Comparison of ENCODE assay signal across 28 cellular contexts in genomic region chr10:104802941-104803340, GRCh38.
"Had no signal": no experiment of that assay in that cellular context is flagged by ENCODE, and none has a peak within 500 bp of the region (broad histone marks: within the 10 kb centered on the region; RNA-seq: fewer than 3 reads in every experiment).

No MANE protein-coding gene starts in this region.

- H3K4me1 ChIP-seq: ascending aorta, breast epithelium, colonic mucosa, esophagus squamous epithelium, gastroesophageal sphincter had no signal

- H3K27ac ChIP-seq: ascending aorta, breast epithelium, cardiac muscle cell, colonic mucosa, epithelial cell of prostate, esophagus squamous epithelium, gastroesophageal sphincter, WERI-Rb-1 had no signal

- H3K4me3 ChIP-seq: ascending aorta, breast epithelium, cardiac muscle cell, colonic mucosa, esophagus squamous epithelium, gastroesophageal sphincter had no signal

- H3K27me3 ChIP-seq: ascending aorta, breast epithelium, cardiac muscle cell, colonic mucosa, esophagus squamous epithelium, gastroesophageal sphincter had no signal

- H3K36me3 ChIP-seq: ascending aorta, breast epithelium, cardiac muscle cell, colonic mucosa, esophagus squamous epithelium, gastroesophageal sphincter, WERI-Rb-1 had no signal

- DNase-seq: activated B cell treated with CpG ODN at 0.5 μM for 24 hours; activated CD4-positive, alpha-beta T cell treated with anti-CD3 and anti-CD28 coated beads for 48 hours; activated CD4-positive, alpha-beta T cell treated with anti-CD3 and anti-CD28 coated beads, Interleukin-2, amount 50 U/mL, for 1 hour; activated CD4-positive, alpha-beta T cell treated with anti-CD3 and anti-CD28 coated beads, Interleukin-2, amount 50 U/mL, for 48 hours; activated CD8-positive, alpha-beta memory T cell treated with anti-CD3 and anti-CD28 coated beads for 24 hours; activated CD8-positive, alpha-beta T cell treated with anti-CD3 and anti-CD28 coated beads for 36 hours; activated effector memory CD4-positive, alpha-beta T cell treated with anti-CD3 and anti-CD28 coated beads, Interleukin-2, amount 50 U/mL, for 16 hours; activated naive CD4-positive, alpha-beta T cell; activated naive CD4-positive, alpha-beta T cell treated with anti-CD3 and anti-CD28 coated beads, Interleukin-2, amount 10 ng/mL, durations not matched to agents 7 days and 5 days; activated naive CD8-positive, alpha-beta T cell treated with anti-CD3 and anti-CD28 coated beads, Interleukin-2, amount 10 ng/mL, durations not matched to agents 7 days and 5 days; activated T-cell treated with anti-CD3 and anti-CD28 coated beads, Interleukin-2, amount 50 U/mL, for 4 hours; central memory CD4-positive, alpha-beta T cell; cerebellar nuclear complex; colonic mucosa; effector CD8-positive, alpha-beta T cell; esophagus squamous epithelium; foreskin melanocyte; T-helper 1 cell; T-helper 17 cell; T1000; WERI-Rb-1 had no signal

- ATAC-seq: activated CD4-positive, CD25-positive, alpha-beta regulatory T cell treated with anti-CD3 and anti-CD28 coated beads, Interleukin-2, amount 50 U/mL, for 24 hours; activated CD8-positive, alpha-beta T cell treated with anti-CD3 and anti-CD28 coated beads for 36 hours; activated naive CD4-positive, alpha-beta T cell treated with anti-CD3 and anti-CD28 coated beads, Interleukin-2, amount 50 U/mL, for 72 hours; activated T-cell treated with anti-CD3 and anti-CD28 coated beads, Interleukin-2, amount 50 U/mL, for 4 hours; gastroesophageal sphincter; T-helper 17 cell had no signal

- H3K9me3 ChIP-seq: ascending aorta, breast epithelium, colonic mucosa, esophagus squamous epithelium, gastroesophageal sphincter had no signal
